17 cellular contexts compared by ENCODE assay signal in genomic region chr4:61254406-61254805, GRCh38. TPM values are rescaled to one million over a fixed set of nuclear protein-coding genes. Genes with fewer than 3 reads are reported as not detected.
"Had no signal": no experiment of that assay in that cellular context is flagged by ENCODE, and none has a peak within 500 bp of the region (broad histone marks: within the 10 kb centered on the region; RNA-seq: fewer than 3 reads in every experiment).

No MANE protein-coding gene starts in this region.

- H3K9ac ChIP-seq: parathyroid adenoma had no signal

- H3K27me3 ChIP-seq: esophagus muscularis mucosa, neutrophil, tibial nerve, uterus had no signal

- H3K79me2 ChIP-seq: parathyroid adenoma had no signal

- H2AFZ ChIP-seq: parathyroid adenoma had no signal

- H3K4me1 Mint-ChIP-seq: activated naive CD8-positive, alpha-beta T cell treated with anti-CD3 and anti-CD28 coated beads, Interleukin-2, amount 50 U/mL, for 24 hours; natural killer cell; stimulated activated naive B cell treated with anti-CD40 and anti-IgM and Interleukin-4, amounts not matched to agents 10 μg/mL and 1 μg/mL and 100 μg/mL, for 72 hours had no signal

- H3K9me3 ChIP-seq: esophagus muscularis mucosa, neutrophil, tibial nerve, uterus had no signal

- H3K4me1 ChIP-seq: esophagus muscularis mucosa, parathyroid adenoma, tibial nerve, uterus had no signal

- H3K27ac Mint-ChIP-seq: activated naive CD8-positive, alpha-beta T cell treated with anti-CD3 and anti-CD28 coated beads, Interleukin-2, amount 50 U/mL, for 24 hours; activated T-helper 1 cell treated with anti-CD3 and anti-CD28 coated beads, Interleukin-12 subunit alpha, Interleukin-12 subunit beta, Interleukin-2, Interleukin-4 antibody, amounts not matched to agents 30 ng/mL and 10 ng/mL and 1 ng/mL, durations not matched to agents 14 hours and 24 hours and 36 hours; natural killer cell; stimulated activated naive B cell treated with anti-CD40 and anti-IgM and Interleukin-4, amounts not matched to agents 10 μg/mL and 1 μg/mL and 100 μg/mL, for 72 hours had no signal

- H3K36me3 Mint-ChIP-seq: stimulated activated naive B cell treated with anti-CD40 and anti-IgM and Interleukin-4, amounts not matched to agents 10 μg/mL and 1 μg/mL and 100 μg/mL, for 72 hours had no signal

- H3K9me3 Mint-ChIP-seq: activated T-helper 1 cell treated with anti-CD3 and anti-CD28 coated beads, Interleukin-12 subunit alpha, Interleukin-12 subunit beta, Interleukin-2, Interleukin-4 antibody, amounts not matched to agents 30 ng/mL and 10 ng/mL and 1 ng/mL, durations not matched to agents 14 hours and 24 hours and 36 hours had no signal

- H3K36me3 ChIP-seq: esophagus muscularis mucosa, neutrophil, tibial nerve, uterus had no signal

- ATAC-seq: activated CD4-positive, CD25-positive, alpha-beta regulatory T cell treated with anti-CD3 and anti-CD28 coated beads, Interleukin-2, amount 50 U/mL, for 24 hours; activated naive CD8-positive, alpha-beta T cell treated with anti-CD3 and anti-CD28 coated beads, Interleukin-2, amount 50 U/mL, for 24 hours; left ventricle myocardium superior; natural killer cell; stimulated activated naive B cell treated with anti-CD40 and anti-IgM and Interleukin-4, amounts not matched to agents 10 μg/mL and 1 μg/mL and 100 μg/mL, for 72 hours had no signal

- DNase-seq: activated naive CD4-positive, alpha-beta T cell treated with Interleukin-2 at 50 U/mL for 16 hours; activated naive CD8-positive, alpha-beta T cell treated with anti-CD3 and anti-CD28 coated beads, Interleukin-2, amount 50 U/mL, for 24 hours; aorta; left ventricle myocardium superior; mesenchymal stem cell; natural killer cell; stimulated activated CD4-positive, alpha-beta T cell treated with anti-CD3 and anti-CD28 coated beads, Interleukin-4, amount 100 ng/mL, for 1 hour; stimulated activated naive B cell treated with anti-CD40 and anti-IgM and Interleukin-4, amounts not matched to agents 10 μg/mL and 1 μg/mL and 100 μg/mL, for 72 hours; substantia nigra; uterus had no signal

- H3K27me3 Mint-ChIP-seq: activated naive CD8-positive, alpha-beta T cell treated with anti-CD3 and anti-CD28 coated beads, Interleukin-2, amount 50 U/mL, for 24 hours; stimulated activated naive B cell treated with anti-CD40 and anti-IgM and Interleukin-4, amounts not matched to agents 10 μg/mL and 1 μg/mL and 100 μg/mL, for 72 hours had no signal

- H3K4me3 ChIP-seq: esophagus muscularis mucosa, tibial nerve, uterus had no signal

- H3K27ac ChIP-seq: esophagus muscularis mucosa, neutrophil, parathyroid adenoma, tibial nerve, uterus had no signal

- H3K4me3 Mint-ChIP-seq: activated naive CD8-positive, alpha-beta T cell treated with anti-CD3 and anti-CD28 coated beads, Interleukin-2, amount 50 U/mL, for 24 hours; activated T-helper 1 cell treated with anti-CD3 and anti-CD28 coated beads, Interleukin-12 subunit alpha, Interleukin-12 subunit beta, Interleukin-2, Interleukin-4 antibody, amounts not matched to agents 30 ng/mL and 10 ng/mL and 1 ng/mL, durations not matched to agents 14 hours and 24 hours and 36 hours; natural killer cell; stimulated activated naive B cell treated with anti-CD40 and anti-IgM and Interleukin-4, amounts not matched to agents 10 μg/mL and 1 μg/mL and 100 μg/mL, for 72 hours had no signal

RNA-seq across cellular contexts. Expression of gene ADGRL3, which starts 54.3 kb away (rescaled TPM):
- total RNA-seq: activated CD8-positive, alpha-beta memory T cell treated with anti-CD3 and anti-CD28 coated beads for 36 hours; activated T-helper 1 cell treated with anti-CD3 and anti-CD28 coated beads, Interleukin-12 subunit alpha, Interleukin-12 subunit beta, Interleukin-2, Interleukin-4 antibody, amounts not matched to agents 30 ng/mL and 10 ng/mL and 1 ng/mL, durations not matched to agents 14 hours and 24 hours and 36 hours; natural killer cell had no signal
